In genomic region chr10:116168745-116169144, GRCh38 we compare ENCODE assay signal across 23 cellular contexts.
"Had no signal": no experiment of that assay in that cellular context is flagged by ENCODE, and none has a peak within 500 bp of the region (broad histone marks: within the 10 kb centered on the region; RNA-seq: fewer than 3 reads in every experiment).

No MANE protein-coding gene starts in this region.

- H3K4me1 Mint-ChIP-seq: naive B cell had no signal

- H3K4me1 ChIP-seq: colonic mucosa, esophagus squamous epithelium, gastroesophageal sphincter, heart right ventricle, left lung, lower lobe of right lung had no signal

- H3K27ac ChIP-seq: colonic mucosa, epithelial cell of prostate, esophagus squamous epithelium, gastroesophageal sphincter, heart right ventricle, left lung, lower lobe of right lung had no signal

- H3K27ac Mint-ChIP-seq: dendritic cell treated with granulocyte-macrophage colony-stimulating factor and Interleukin-4, amounts not matched to agents 40 ng/mL and 50 ng/mL, for 4 days; effector memory CD8-positive, alpha-beta T cell; endodermal cell; mesothelial cell of epicardium; naive thymus-derived CD8-positive, alpha-beta T cell had no signal

- H3K36me3 Mint-ChIP-seq: naive B cell had no signal

- H3K27me3 Mint-ChIP-seq: dendritic cell treated with granulocyte-macrophage colony-stimulating factor and Interleukin-4, amounts not matched to agents 40 ng/mL and 50 ng/mL, for 4 days; effector memory CD8-positive, alpha-beta T cell; naive B cell had no signal

- H3K9me3 ChIP-seq: colonic mucosa, esophagus squamous epithelium, lower lobe of right lung, mucosa of descending colon had no signal

- H3K36me3 ChIP-seq: colonic mucosa, esophagus squamous epithelium, gastroesophageal sphincter, heart right ventricle, left lung, lower lobe of right lung had no signal

- H3K4me3 ChIP-seq: colonic mucosa, esophagus squamous epithelium, gastroesophageal sphincter, heart right ventricle, left lung, lower lobe of right lung, mucosa of descending colon had no signal

- DNase-seq: colonic mucosa; cortex of kidney; effector CD8-positive, alpha-beta T cell; effector memory CD8-positive, alpha-beta T cell; endodermal cell; erythroblast; esophagus squamous epithelium; foreskin melanocyte; heart right ventricle; hippocampal formation; left cardiac atrium; left lung; left ventricle myocardium superior; lower lobe of right lung; mesenchymal stem cell; mucosa of descending colon; naive B cell; naive thymus-derived CD8-positive, alpha-beta T cell had no signal

- ATAC-seq: effector memory CD8-positive, alpha-beta T cell; esophagus mucosa; gastroesophageal sphincter; heart right ventricle; left cardiac atrium; left lung; left ventricle myocardium superior; lower lobe of right lung; mucosa of descending colon; naive thymus-derived CD8-positive, alpha-beta T cell had no signal

- H3K4me3 Mint-ChIP-seq: dendritic cell treated with granulocyte-macrophage colony-stimulating factor and Interleukin-4, amounts not matched to agents 40 ng/mL and 50 ng/mL, for 4 days; effector memory CD8-positive, alpha-beta T cell; endodermal cell; mesothelial cell of epicardium; naive B cell; naive thymus-derived CD8-positive, alpha-beta T cell had no signal

- H3K27me3 ChIP-seq: colonic mucosa, esophagus squamous epithelium, gastroesophageal sphincter, heart right ventricle, left lung had no signal
